Comparison of ENCODE assay signal across 18 cellular contexts in the genomic region with DNA sequence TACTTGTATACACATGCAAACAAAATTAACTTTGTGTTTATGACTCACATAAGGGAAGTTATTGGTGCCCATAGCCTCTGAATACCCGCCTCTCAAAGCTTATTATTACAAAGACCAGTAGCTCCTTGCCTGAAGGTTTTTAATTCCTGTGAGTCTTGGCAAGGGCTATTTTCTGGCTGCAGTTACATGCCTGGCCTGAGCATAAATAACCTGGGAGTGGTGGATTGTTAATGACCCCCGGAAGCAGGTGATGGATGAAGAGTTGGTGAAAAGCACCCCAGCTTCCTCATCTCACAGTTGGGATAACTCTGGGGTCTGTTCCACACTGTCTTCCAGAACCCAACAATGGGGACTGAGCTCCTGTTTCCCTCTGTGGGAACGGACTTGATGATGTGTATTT.
DNase-seq lines count a peak whose midpoint lies in the region; ATAC-seq and TF ChIP-seq lines count a peak whose summit lies in the region.
"Had no signal": no experiment of that assay in that cellular context is flagged by ENCODE, and none has a peak within 500 bp of the region (broad histone marks: within the 10 kb centered on the region; RNA-seq: fewer than 3 reads in every experiment).

No MANE protein-coding gene starts in this region.

- H3K27ac ChIP-seq in mammary epithelial cell (ENCODE audit: insufficient read depth, low read depth, low read length) = peak overlapping the region; percentile 78
- H3K27ac ChIP-seq in gastrocnemius medialis = peak overlapping the region in 3 of 4 donors; percentile 38 to 52 (median 44)
- H3K27ac ChIP-seq: BLaER1, testis had no signal

- peak overlapping the region; percentile 28 for H3K4me2 ChIP-seq in mammary epithelial cell (ENCODE audit: insufficient read depth, low read depth, low read length)
- H3K4me2 ChIP-seq: BLaER1 had no signal

- DNase-seq in MG63 (peak; percentile 16), mammary epithelial cell (peak; percentile 73), iris pigment epithelial cell (ENCODE audit: low read depth) (peak; percentile 32), gastrocnemius medialis (no peak), omental fat pad (ENCODE audit: low spot score) (no peak), HUDEP-2 (lab: John Stamatoyannopoulos, UW; ENCODE audit: unreplicated experiment in 76 of 76) (no peak), DMS53 (lab: John Stamatoyannopoulos, UW) (no peak)
- DNase-seq: activated CD4-positive, alpha-beta T cell treated with anti-CD3 and anti-CD28 coated beads, Interleukin-2, amount 50 U/mL, for 48 hours; activated naive CD4-positive, alpha-beta T cell treated with anti-CD3 and anti-CD28 coated beads for 36 hours; activated T-cell treated with anti-CD3 and anti-CD28 coated beads, Interleukin-2, amount 50 U/mL, for 1 hour; GF-D8; GOT3; NCI-H1105; NCI-H748 treated with DMSO at 0.1 percent for 48 hours; occipital lobe; testis had no signal

- H3K9me3 ChIP-seq in MG63 (no peaks in the 10 kb centered on the region), mammary epithelial cell (replicated peaks; ENCODE audit: insufficient read depth, low read length) (no peaks in the 10 kb centered on the region), gastrocnemius medialis (no peaks in the 10 kb centered on the region)
- H3K9me3 ChIP-seq: BLaER1, testis had no signal

- dilution Hi-C loops in mammary epithelial cell (cut with HindIII; ENCODE audit: low sequenced_read_pairs) = no loop called here

- H2AFZ ChIP-seq in mammary epithelial cell (ENCODE audit: low read depth, low read length) = peak overlapping the region; percentile 54

- BruUV-seq in mammary epithelial cell (replicated peaks; lab: Mats Ljungman, UMichigan) = no TSS peak

- no peaks in the 10 kb centered on the region for H3K79me2 ChIP-seq in mammary epithelial cell (ENCODE audit: insufficient read depth, low read length)

- H3K4me3 ChIP-seq in MG63 (no peak overlapping the region), mammary epithelial cell (replicated peaks in 1 of 3; ENCODE audit: insufficient read depth in 1 of 3, low read depth in 2 of 3, low read length in 3 of 3) (no peak overlapping the region), gastrocnemius medialis (no peak overlapping the region)
- H3K4me3 ChIP-seq: BLaER1, K562, testis had no signal

- H3K27me3 ChIP-seq in MG63 = no peaks in the 10 kb centered on the region
- no peaks in the 10 kb centered on the region for H3K27me3 ChIP-seq in mammary epithelial cell (ENCODE audit: insufficient read depth, low read length)
- no peaks in the 10 kb centered on the region for H3K27me3 ChIP-seq in gastrocnemius medialis
- H3K27me3 ChIP-seq: BLaER1, testis had no signal

- TF ChIP-seq POLR2A in gastrocnemius medialis (IDR thresholded peaks at IDR 0.05) = no peak

- H3K9ac ChIP-seq in mammary epithelial cell (ENCODE audit: insufficient read depth, low read length) = no peak overlapping the region
- H3K9ac ChIP-seq: BLaER1 had no signal

- in situ Hi-C loops in mammary epithelial cell (cut with MboI; ENCODE audit: low sequenced_read_pairs in 2 of 2) = no loop called here
- in situ Hi-C loops in gastrocnemius medialis (cut with MboI; ENCODE audit: low sequenced_read_pairs in 4 of 4) = no loop called here

- CTCF ChIA-PET in mammary epithelial cell (lab: Charles Lee; ENCODE audit: low non-redundant PET) = no interaction called here

- WGBS in mammary epithelial cell (ENCODE audit: low coverage, missing lambda C conversion rate) = 32% methylated on average over 3 of the region's 3 CpGs

- H3K4me1 ChIP-seq in mammary epithelial cell (ENCODE audit: insufficient read depth, low read length) = peaks cover 26% of the 10 kb centered on the region
- peaks cover 45 to 63% of the 10 kb centered on the region in 2 donors for H3K4me1 ChIP-seq in gastrocnemius medialis
- H3K4me1 ChIP-seq: BLaER1, testis had no signal

- ATAC-seq in gastrocnemius medialis = no peak
- no peak for ATAC-seq in omental fat pad (ENCODE audit: low FRiP score)
- ATAC-seq: K562 had no signal

- intact Hi-C loops in mammary epithelial cell (cut with micrococcal nuclease) (no loop called here), gastrocnemius medialis (cut with DNase I; ENCODE audit: low total_unique reads) (no loop called here)

- TF ChIP-seq CTCF in mammary epithelial cell (conservative IDR thresholded peaks at IDR 0.05 in 1 of 2, IDR thresholded peaks at IDR 0.05 in 1 of 2; ENCODE audit: extremely low read depth in 1 of 2, insufficient read depth in 1 of 2, low read depth in 1 of 2, low read length in 2 of 2) = no peak
- no peak for TF ChIP-seq CTCF in gastrocnemius medialis (IDR thresholded peaks at IDR 0.05 in 4 of 5, conservative IDR thresholded peaks at IDR 0.05 in 1 of 5)
- no peak for TF ChIP-seq CTCF in omental fat pad (IDR thresholded peaks at IDR 0.05)

- H3K36me3 ChIP-seq in MG63 (no peaks in the 10 kb centered on the region), mammary epithelial cell (ENCODE audit: insufficient read depth, low read length) (no peaks in the 10 kb centered on the region), gastrocnemius medialis (no peaks in the 10 kb centered on the region)
- H3K36me3 ChIP-seq: BLaER1 had no signal

- no peaks in the 10 kb centered on the region for H4K20me1 ChIP-seq in mammary epithelial cell (ENCODE audit: insufficient read depth, low read length)
- H4K20me1 ChIP-seq: BLaER1 had no signal

Comparison
In these comparisons a context has a peak if more than half of its experiments do, and no peak if none do; other contexts are left out.
1. DNase-seq: peak in MG63 (single experiment), mammary epithelial cell (single experiment) and iris pigment epithelial cell (single experiment); none in gastrocnemius medialis (0 of 2), omental fat pad (single experiment), HUDEP-2 (0 of 76) and DMS53 (single experiment).